28 cellular contexts compared by ENCODE assay signal in genomic region chr13:102182170-102182569, GRCh38.
"Had no signal": no experiment of that assay in that cellular context is flagged by ENCODE, and none has a peak within 500 bp of the region (broad histone marks: within the 10 kb centered on the region; RNA-seq: fewer than 3 reads in every experiment).

No MANE protein-coding gene starts in this region.

- FAIRE-seq: colon, endometrium, endothelial cell of umbilical vein, frontal cortex had no signal

- ATAC-seq: effector memory CD8-positive, alpha-beta T cell; esophagus mucosa; foreskin keratinocyte; gastrocnemius medialis; gastroesophageal sphincter; heart left ventricle; heart right ventricle had no signal

- H3K27ac ChIP-seq: colonic mucosa, coronary artery, dorsolateral prefrontal cortex, epithelial cell of prostate, esophagus muscularis mucosa, esophagus squamous epithelium, foreskin keratinocyte, gastrocnemius medialis, gastroesophageal sphincter, heart left ventricle, heart right ventricle had no signal

- DNase-seq: colonic mucosa; cortex of kidney; dermis blood vessel endothelial cell; dorsolateral prefrontal cortex; effector CD4-positive, alpha-beta T cell; effector CD8-positive, alpha-beta T cell; effector memory CD4-positive, alpha-beta T cell; effector memory CD8-positive, alpha-beta T cell; endodermal cell; erythroblast; esophagus squamous epithelium; foreskin fibroblast; foreskin keratinocyte; foreskin melanocyte; gastrocnemius medialis; glutamatergic neuron; head of caudate nucleus; heart left ventricle; heart right ventricle had no signal

- H3K27me3 ChIP-seq: colonic mucosa, dorsolateral prefrontal cortex, esophagus muscularis mucosa, esophagus squamous epithelium, foreskin keratinocyte, gastrocnemius medialis, gastroesophageal sphincter, heart left ventricle, heart right ventricle had no signal

- H3K4me1 ChIP-seq: colonic mucosa, esophagus muscularis mucosa, esophagus squamous epithelium, foreskin keratinocyte, gastrocnemius medialis, gastroesophageal sphincter, heart left ventricle, heart right ventricle had no signal

- H3K4me3 ChIP-seq: colonic mucosa, coronary artery, dorsolateral prefrontal cortex, esophagus muscularis mucosa, esophagus squamous epithelium, gastrocnemius medialis, gastroesophageal sphincter, heart left ventricle, heart right ventricle had no signal

- H3K36me3 ChIP-seq: colonic mucosa, esophagus muscularis mucosa, esophagus squamous epithelium, gastrocnemius medialis, gastroesophageal sphincter, heart left ventricle, heart right ventricle had no signal

- H3K9me3 ChIP-seq: colonic mucosa, esophagus muscularis mucosa, esophagus squamous epithelium, gastrocnemius medialis, gastroesophageal sphincter, heart left ventricle, heart right ventricle had no signal
